19 cellular contexts compared by ENCODE assay signal in the genomic region with DNA sequence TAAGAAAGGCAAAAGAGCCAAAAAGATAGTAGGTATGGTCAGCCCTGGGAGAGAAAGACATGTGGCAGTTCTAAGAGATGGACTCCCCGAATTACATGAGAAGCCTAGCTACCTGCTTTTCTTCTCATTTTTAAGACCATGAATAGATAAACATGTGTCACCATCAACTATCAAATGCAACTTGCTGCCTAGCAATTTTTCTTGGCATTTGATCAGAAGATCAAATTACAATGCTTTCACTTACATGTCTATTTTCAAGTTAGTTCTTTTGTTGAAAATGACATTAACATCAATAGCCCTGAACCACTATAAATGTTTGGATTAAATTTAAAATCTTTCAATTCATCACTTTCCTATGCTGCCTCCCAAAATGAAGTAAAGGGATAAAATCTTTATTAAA.
"Had no signal": no experiment of that assay in that cellular context is flagged by ENCODE, and none has a peak within 500 bp of the region (broad histone marks: within the 10 kb centered on the region; RNA-seq: fewer than 3 reads in every experiment).

No MANE protein-coding gene starts in this region.

- H3K36me3 ChIP-seq: left ventricle myocardium inferior, neutrophil, tibial artery, WERI-Rb-1 had no signal

- H3K4me3 ChIP-seq: left ventricle myocardium inferior, skin epidermis, tibial artery had no signal

- H3K4me3 Mint-ChIP-seq: activated CD8-positive, alpha-beta T cell treated with anti-CD3 and anti-CD28 coated beads for 36 hours; activated T-cell treated with anti-CD3 and anti-CD28 coated beads, Interleukin-2, amount 50 U/mL, for 72 hours; dendritic cell treated with granulocyte-macrophage colony-stimulating factor and Interleukin-4, amounts not matched to agents 40 ng/mL and 50 ng/mL, for 4 days; memory B cell; natural killer cell had no signal

- DNase-seq: activated CD4-positive, alpha-beta T cell treated with anti-CD3 and anti-CD28 coated beads for 4 hours; activated CD8-positive, alpha-beta T cell treated with anti-CD3 and anti-CD28 coated beads for 36 hours; activated gamma-delta T cell; activated T-cell treated with anti-CD3 and anti-CD28 coated beads, Interleukin-2, amount 50 U/mL, for 72 hours; amygdala; effector memory CD4-positive, alpha-beta T cell; hypothalamus; left ventricle myocardium inferior; natural killer cell; stimulated activated CD4-positive, alpha-beta T cell treated with anti-CD3 and anti-CD28 coated beads, Interleukin-15, amount 100 ng/mL, for 24 hours; stimulated activated CD4-positive, alpha-beta T cell treated with anti-CD3 and anti-CD28 coated beads, Interleukin-4, amount 100 ng/mL, for 1 hour; stimulated activated naive CD4-positive, alpha-beta T cell; tibial artery; WERI-Rb-1 had no signal

- H3K4me1 Mint-ChIP-seq: memory B cell, natural killer cell had no signal

- H3K27ac Mint-ChIP-seq: activated CD8-positive, alpha-beta T cell treated with anti-CD3 and anti-CD28 coated beads for 36 hours; activated naive CD4-positive, alpha-beta T cell treated with anti-CD3 and anti-CD28 coated beads, Interleukin-2, amount 50 U/mL, for 72 hours; activated T-cell treated with anti-CD3 and anti-CD28 coated beads, Interleukin-2, amount 50 U/mL, for 72 hours; dendritic cell treated with granulocyte-macrophage colony-stimulating factor and Interleukin-4, amounts not matched to agents 40 ng/mL and 50 ng/mL, for 4 days; memory B cell; natural killer cell had no signal

- ATAC-seq: activated CD8-positive, alpha-beta T cell treated with anti-CD3 and anti-CD28 coated beads for 36 hours; activated naive CD4-positive, alpha-beta T cell treated with anti-CD3 and anti-CD28 coated beads, Interleukin-2, amount 50 U/mL, for 72 hours; activated T-cell treated with anti-CD3 and anti-CD28 coated beads, Interleukin-2, amount 50 U/mL, for 72 hours; natural killer cell had no signal

- H3K27me3 Mint-ChIP-seq: activated CD8-positive, alpha-beta T cell treated with anti-CD3 and anti-CD28 coated beads for 36 hours; dendritic cell treated with granulocyte-macrophage colony-stimulating factor and Interleukin-4, amounts not matched to agents 40 ng/mL and 50 ng/mL, for 4 days had no signal

- H3K4me1 ChIP-seq: left ventricle myocardium inferior, tibial artery had no signal

- H3K9me3 Mint-ChIP-seq: activated CD8-positive, alpha-beta T cell treated with anti-CD3 and anti-CD28 coated beads for 36 hours; activated naive CD4-positive, alpha-beta T cell treated with anti-CD3 and anti-CD28 coated beads, Interleukin-2, amount 50 U/mL, for 72 hours; activated T-cell treated with anti-CD3 and anti-CD28 coated beads, Interleukin-2, amount 50 U/mL, for 72 hours; dendritic cell treated with granulocyte-macrophage colony-stimulating factor and Interleukin-4, amounts not matched to agents 40 ng/mL and 50 ng/mL, for 4 days; memory B cell; natural killer cell had no signal

- H3K9me3 ChIP-seq: left ventricle myocardium inferior, neutrophil, tibial artery had no signal

- H3K36me3 Mint-ChIP-seq: activated naive CD4-positive, alpha-beta T cell treated with anti-CD3 and anti-CD28 coated beads, Interleukin-2, amount 50 U/mL, for 72 hours; memory B cell; natural killer cell had no signal

- H3K27me3 ChIP-seq: neutrophil, tibial artery had no signal
